Comparison of ENCODE assay signal across 8 cellular contexts in genomic region chr9:33202552-33203300, GRCh38. TPM values are rescaled to one million over a fixed set of nuclear protein-coding genes. Genes with fewer than 3 reads are reported as not detected.
DNase-seq lines count a peak whose midpoint lies in the region; ATAC-seq and TF ChIP-seq lines count a peak whose summit lies in the region.

No MANE protein-coding gene starts in this region.

- no peaks in the 10 kb centered on the region for H3K4me1 ChIP-seq in CD4-positive, CD25-positive, alpha-beta regulatory T cell (ENCODE audit: control insufficient read depth, insufficient read depth, low read length, poor library complexity, severe bottlenecking)
- no peaks in the 10 kb centered on the region for H3K4me1 ChIP-seq in BE2C

- H3K27me3 ChIP-seq in CD4-positive, CD25-positive, alpha-beta regulatory T cell (ENCODE audit: control insufficient read depth, insufficient read depth, low read length): peaks cover 2% of the 10 kb centered on the region
- peaks cover 15% of the 10 kb centered on the region; the same call in 1 of the 2 replicates for H3K27me3 ChIP-seq in BE2C

- DNase-seq in CD4-positive, CD25-positive, alpha-beta regulatory T cell: peak in 2 of 3 donors; percentile 3 to 43
- DNase-seq in activated T-cell treated with anti-CD3 and anti-CD28 coated beads for 4 hours (peak; percentile 3), left colon (peak; percentile 50 to 62), NCI-H1105 (lab: John Stamatoyannopoulos, UW) (no peak), BE2C (no peak), NCI-H128 (lab: John Stamatoyannopoulos, UW; ENCODE audit: unreplicated experiment) (no peak)

- H3K36me3 Mint-ChIP-seq in CD4-positive, CD25-positive, alpha-beta regulatory T cell: no peaks in the 10 kb centered on the region

- H3K36me3 ChIP-seq in CD4-positive, CD25-positive, alpha-beta regulatory T cell (ENCODE audit: control insufficient read depth, insufficient read depth, low read length): no peaks in the 10 kb centered on the region
- no peaks in the 10 kb centered on the region for H3K36me3 ChIP-seq in BE2C

- H3K27ac ChIP-seq in CD4-positive, CD25-positive, alpha-beta regulatory T cell (ENCODE audit: insufficient read depth, low read length, poor library complexity, severe bottlenecking): no peak overlapping the region

- peak; percentile 57 to 74 for ATAC-seq in CD4-positive, CD25-positive, alpha-beta regulatory T cell (ENCODE audit: low read depth in 2 of 2)
- ATAC-seq in GM19395 (IDR thresholded peaks at IDR 0.05; ENCODE audit: unreplicated experiment) (peak; percentile 99), HG03175 (IDR thresholded peaks at IDR 0.05; ENCODE audit: unreplicated experiment) (peak; percentile 100), left colon (peak; percentile 52)

- intact Hi-C loops in left colon (cut with DNase I, micrococcal nuclease): no loop called here

- H3K4me3 ChIP-seq in CD4-positive, CD25-positive, alpha-beta regulatory T cell (ENCODE audit: low read depth, low read length): no peak overlapping the region
- no peak overlapping the region for H3K4me3 ChIP-seq in BE2C (ENCODE audit: low read depth, low read length)

- H3K4me3 Mint-ChIP-seq in CD4-positive, CD25-positive, alpha-beta regulatory T cell: no peak overlapping the region

- peaks cover 0 to 1% (median 0%) of the 10 kb centered on the region in 7 donors for H3K9me3 Mint-ChIP-seq in CD4-positive, CD25-positive, alpha-beta regulatory T cell

- peak overlapping the region in 1 of 3 donors; percentile 56 for H3K27ac Mint-ChIP-seq in CD4-positive, CD25-positive, alpha-beta regulatory T cell

- no peaks in the 10 kb centered on the region for H3K9me3 ChIP-seq in CD4-positive, CD25-positive, alpha-beta regulatory T cell (ENCODE audit: control insufficient read depth in 2 of 2, low read length in 2 of 2)
- H3K9me3 ChIP-seq in BE2C: no peaks in the 10 kb centered on the region

- TF ChIP-seq CTCF in BE2C (IDR thresholded peaks at IDR 0.05; ENCODE audit: low read depth, low read length): no peak

- peaks cover 31% of the 10 kb centered on the region for H3K27me3 Mint-ChIP-seq in CD4-positive, CD25-positive, alpha-beta regulatory T cell

- peaks cover 0 to 4% (median 2%) of the 10 kb centered on the region in 4 donors for H3K4me1 Mint-ChIP-seq in CD4-positive, CD25-positive, alpha-beta regulatory T cell

RNA-seq across cellular contexts. Expression of gene B4GALT1, which starts 35.6 kb away (rescaled TPM):
- 87.8 TPM for total RNA-seq in CD4-positive, CD25-positive, alpha-beta regulatory T cell
- 10 to 100 TPM; 18.8 to 21.7 (median 20.6) TPM for polyA plus RNA-seq in CD4-positive, CD25-positive, alpha-beta regulatory T cell
- 100 to 1,000 TPM; 106 to 115 TPM for total RNA-seq in left colon
- 2.6 TPM for polyA plus RNA-seq in BE2C (2012; ENCODE audit: insufficient read depth, insufficient read length, low read depth)

RNA-seq across cellular contexts. Expression of gene SPINK4, which starts 37.2 kb away (rescaled TPM):
- total RNA-seq in CD4-positive, CD25-positive, alpha-beta regulatory T cell: not detected
- not detected for polyA plus RNA-seq in CD4-positive, CD25-positive, alpha-beta regulatory T cell
- total RNA-seq in left colon: 100 to 1,000 TPM in 1 of 2 donors, 10 to 100 TPM in 1; 13.9 to 146 TPM
- polyA plus RNA-seq in BE2C (2012; ENCODE audit: insufficient read depth, insufficient read length, low read depth): not detected

Comparison
In these comparisons a context has a peak if more than half of its experiments do, and no peak if none do; other contexts are left out.
1. DNase-seq: peak in CD4-positive, CD25-positive, alpha-beta regulatory T cell (2 of 3), activated T-cell treated with anti-CD3 and anti-CD28 coated beads for 4 hours (single experiment) and left colon (2 of 2); none in NCI-H1105 (single experiment), BE2C (single experiment) and NCI-H128 (single experiment).
2. RNA of gene SPINK4, which starts 37.2 kb away (total RNA-seq): 13.9 to 146 TPM in left colon; not detected in CD4-positive, CD25-positive, alpha-beta regulatory T cell (single experiment); every median in the first group is over 10 times any median in the second.
3. Peak in every context shown above with its lines, with median percentiles within 50 percentile points of each other: ATAC-seq.